ENCODE assay signal across 8 cellular contexts in genomic region chr15:42490246-42490742, GRCh38. TPM values are rescaled to one million over a fixed set of nuclear protein-coding genes. Genes with fewer than 3 reads are reported as not detected.
A peak's percentile ranks its signal among the peaks of the same experiment; 100 is the strongest.
DNase-seq lines count a peak whose midpoint lies in the region; ATAC-seq and TF ChIP-seq lines count a peak whose summit lies in the region.

No MANE protein-coding gene starts in this region.

- H3K36me3 ChIP-seq in DOHH2 (ENCODE audit: control insufficient read depth, low read length), result peaks cover 4% of the 10 kb centered on the region

- peak overlapping the region; percentile 100 for H3K27ac Mint-ChIP-seq in WTC11
- peak overlapping the region; percentile 94 for H3K27ac Mint-ChIP-seq in glutamatergic neuron (ENCODE audit: unreplicated experiment)

- no peaks in the 10 kb centered on the region for H4K20me1 ChIP-seq in DOHH2 (ENCODE audit: control insufficient read depth, insufficient read depth, low read depth, low read length)

- H3F3A ChIP-seq in DOHH2 (ENCODE audit: control insufficient read depth, insufficient read depth), result peaks cover 7% of the 10 kb centered on the region; the same call in 1 of the 2 replicates

- H3K27ac ChIP-seq in DOHH2 (ENCODE audit: low read depth, low read length), result peak overlapping the region; percentile 85

- no peaks in the 10 kb centered on the region for H3K9me3 Mint-ChIP-seq in WTC11
- H3K9me3 Mint-ChIP-seq in glutamatergic neuron (ENCODE audit: unreplicated experiment), result peaks cover 13% of the 10 kb centered on the region

- no peaks in the 10 kb centered on the region for H3K9me2 ChIP-seq in DOHH2 (replicated peaks; ENCODE audit: control insufficient read depth, low read length)

- TF ChIP-seq CTCF in DOHH2 (IDR thresholded peaks at IDR 0.05; ENCODE audit: low read depth, low read length, poor library complexity, severe bottlenecking) (no peak), WTC11 (IDR thresholded peaks at IDR 0.05) (no peak), glutamatergic neuron (IDR thresholded peaks at IDR 0.05; ENCODE audit: partially characterized antibody, unreplicated experiment) (no peak)

- peak overlapping the region; percentile 96 for H3K4me2 ChIP-seq in DOHH2 (ENCODE audit: low read length)

- H3K27me3 Mint-ChIP-seq in WTC11 (ENCODE audit: low read depth), result no peaks in the 10 kb centered on the region
- peaks cover 2% of the 10 kb centered on the region for H3K27me3 Mint-ChIP-seq in glutamatergic neuron (ENCODE audit: unreplicated experiment)

- peaks cover 45% of the 10 kb centered on the region for H3K4me1 ChIP-seq in DOHH2 (ENCODE audit: control insufficient read depth, low read length)

- H3K4me3 Mint-ChIP-seq in WTC11 (peak overlapping the region; percentile 96), glutamatergic neuron (ENCODE audit: unreplicated experiment) (peak overlapping the region; percentile 91)

- DNase-seq in WTC11 (ENCODE audit: low spot score), result no peak
- no peak for DNase-seq in glutamatergic neuron
- DNase-seq in renal cortical epithelial cell (ENCODE audit: low read depth), result peak; percentile 9
- DNase-seq in OCI-M2 (lab: John Stamatoyannopoulos, UW; ENCODE audit: unreplicated experiment), result no peak
- no peak for DNase-seq in NK-92 (lab: John Stamatoyannopoulos, UW; ENCODE audit: unreplicated experiment)
- no peak for DNase-seq in activated CD4-positive, alpha-beta T cell treated with anti-CD3 and anti-CD28 coated beads, Interleukin-2, amount 50 U/mL, for 1 hour

- no peaks in the 10 kb centered on the region for H3K27me3 ChIP-seq in DOHH2 (ENCODE audit: control insufficient read depth, low read length)

- CTCF ChIA-PET in WTC11 (lab: Charles Lee), result interaction anchor here (1.0 kb wide), 1 partner anchor 101 kb away, joined by 3 read pairs; no protein-coding TSS in a partner anchor

- peaks cover 55% of the 10 kb centered on the region for H3K79me2 ChIP-seq in DOHH2 (ENCODE audit: control insufficient read depth, low read length)

- ATAC-seq in HG03159 (IDR thresholded peaks at IDR 0.05; ENCODE audit: unreplicated experiment), result peak; percentile 15
- no peak; the same call in 1 of the 2 replicates for ATAC-seq in WTC11

- POLR2A ChIA-PET in WTC11 (lab: Charles Lee), result interaction anchor here (0.6 to 1.5 kb wide), 7 partner anchors 12 to 85 kb away, joined by 3 to 6 read pairs (median 4); partner anchors contain the start of genes HAUS2, LRRC57 and STARD9

- H3K4me1 Mint-ChIP-seq in WTC11, result peaks cover 6% of the 10 kb centered on the region
- peaks cover 8% of the 10 kb centered on the region for H3K4me1 Mint-ChIP-seq in glutamatergic neuron (ENCODE audit: low read depth, unreplicated experiment)

- H3K36me3 Mint-ChIP-seq in WTC11 (no peaks in the 10 kb centered on the region), glutamatergic neuron (ENCODE audit: unreplicated experiment) (no peaks in the 10 kb centered on the region)

- no peaks in the 10 kb centered on the region for H3K9me3 ChIP-seq in DOHH2 (ENCODE audit: control insufficient read depth, insufficient read depth, low read length)

- H3K4me3 ChIP-seq in DOHH2 (ENCODE audit: low read length), result peak overlapping the region; percentile 92

TF ChIP-seq in WTC11, 78 proteins besides CTCF, POLR2A, EP300 and RAD21:
- TF ChIP-seq CBFB (CRISPR knock-in tag; IDR thresholded peaks at IDR 0.05; ENCODE audit: low read depth) (no peak), MYBL2 (CRISPR knock-in tag; IDR thresholded peaks at IDR 0.05) (no peak), ZNF416 (CRISPR knock-in tag; IDR thresholded peaks at IDR 0.05) (no peak), GRHL2 (CRISPR knock-in tag; IDR thresholded peaks at IDR 0.05; ENCODE audit: insufficient replicate concordance, severe bottlenecking) (no peak), HMGXB4 (CRISPR knock-in tag; IDR thresholded peaks at IDR 0.05) (no peak), E2F5 (CRISPR knock-in tag; IDR thresholded peaks at IDR 0.05) (no peak)

RNA-seq across cellular contexts. Expression of gene ZNF106, which starts 0.6 kb away (rescaled TPM):
- 54.5 to 59.4 TPM (median 58.2 TPM) in 3 replicates for total RNA-seq in WTC11 (2021)
- total RNA-seq in glutamatergic neuron (ENCODE audit: unreplicated experiment), result 37.2 TPM
- 28.3 and 52.8 TPM in 2 replicates for total RNA-seq in renal cortical epithelial cell

RNA-seq across cellular contexts. Expression of gene SNAP23, which starts 5.1 kb away (rescaled TPM):
- total RNA-seq in WTC11 (2021) (58.2 to 68.3 TPM (median 63.7 TPM) in 3 replicates), glutamatergic neuron (ENCODE audit: unreplicated experiment) (15.2 TPM), renal cortical epithelial cell (112 and 168 TPM in 2 replicates)

RNA-seq across cellular contexts. Expression of gene LRRC57, which starts 58.3 kb away (rescaled TPM):
- total RNA-seq in WTC11 (2021) (11.5 to 14.3 TPM (median 13.3 TPM) in 3 replicates), glutamatergic neuron (ENCODE audit: unreplicated experiment) (38.5 TPM), renal cortical epithelial cell (24.0 and 30.7 TPM in 2 replicates)

RNA-seq across cellular contexts. Expression of gene HAUS2, which starts 58.3 kb away (rescaled TPM):
- total RNA-seq in WTC11 (2021) (17.9 to 23.2 TPM (median 20.0 TPM) in 3 replicates), glutamatergic neuron (ENCODE audit: unreplicated experiment) (24.5 TPM), renal cortical epithelial cell (35.3 and 92.9 TPM in 2 replicates)
